Comparison of ENCODE assay signal across 8 cellular contexts in genomic region chr10:24822557-24822956, GRCh38.
A peak's percentile ranks its signal among the peaks of the same experiment; 100 is the strongest.
DNase-seq lines count a peak whose midpoint lies in the region; ATAC-seq lines count a peak whose summit lies in the region.

No MANE protein-coding gene starts in this region.

- peak; percentile 17 to 43 for DNase-seq in stimulated activated CD4-positive, alpha-beta T cell treated with anti-CD3 and anti-CD28 coated beads, Interleukin-2, amount 100 ng/mL, for 24 hours
- no peak for DNase-seq in NCI-H2029 (lab: John Stamatoyannopoulos, UW)
- DNase-seq in T-helper 9 cell: no peak
- no peak for DNase-seq in effector CD8-positive, alpha-beta T cell (lab: John Stamatoyannopoulos, UW)
- no peak for DNase-seq in cerebellar cortex (ENCODE audit: low spot score)

- ATAC-seq in GM18870 (IDR thresholded peaks at IDR 0.05; ENCODE audit: unreplicated experiment): peak; percentile 77
- ATAC-seq in GM21723 (IDR thresholded peaks at IDR 0.05; ENCODE audit: unreplicated experiment): peak; percentile 90
- peak; percentile 85 for ATAC-seq in HG03521 (IDR thresholded peaks at IDR 0.05; ENCODE audit: unreplicated experiment)

Comparison
In these comparisons a context has a peak if more than half of its experiments do, and no peak if none do; other contexts are left out.
1. DNase-seq: peak in stimulated activated CD4-positive, alpha-beta T cell treated with anti-CD3 and anti-CD28 coated beads, Interleukin-2, amount 100 ng/mL, for 24 hours (2 of 2); none in NCI-H2029 (single experiment), T-helper 9 cell (single experiment), effector CD8-positive, alpha-beta T cell (single experiment) and cerebellar cortex (single experiment).
2. Peak in every context shown above with its lines, with median percentiles within 50 percentile points of each other: ATAC-seq.